ENCODE assay signal across 8 cellular contexts in the genomic region with DNA sequence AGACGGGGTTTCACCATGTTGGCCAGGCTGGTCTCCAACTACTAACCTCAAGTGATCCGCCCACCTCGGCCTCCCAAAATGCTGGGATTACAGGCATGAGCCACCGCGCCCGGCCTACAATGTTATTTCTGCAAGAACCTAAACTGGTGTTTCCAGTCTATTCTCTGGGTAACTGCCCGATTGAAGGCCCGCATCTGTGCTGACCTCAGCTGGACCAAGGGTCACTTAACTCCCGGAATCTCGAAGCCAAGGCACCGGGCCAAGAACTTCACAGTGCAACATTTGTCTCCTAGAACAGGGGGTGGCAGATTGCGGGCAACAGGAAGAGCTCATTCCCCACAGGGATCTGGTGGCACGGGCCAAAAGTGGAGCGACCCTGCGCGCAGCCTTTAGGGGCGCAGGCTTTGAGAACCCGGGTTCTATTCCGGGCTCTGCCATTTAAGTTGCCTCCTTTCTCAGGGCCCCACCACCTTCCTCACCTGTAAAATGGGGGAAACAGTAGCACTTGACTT. TPM values are rescaled to one million over a fixed set of nuclear protein-coding genes. Genes with fewer than 3 reads are reported as not detected.
DNase-seq lines count a peak whose midpoint lies in the region; ATAC-seq and TF ChIP-seq lines count a peak whose summit lies in the region.

No MANE protein-coding gene starts in this region.

- peak overlapping the region; percentile 71 to 98 (median 93) for H3K4me2 ChIP-seq in BLaER1 treated with 17β-estradiol and CSF1 and Interleukin-3, amounts not matched to agents 10 nM and 100 nM

- no peaks in the 10 kb centered on the region for H3K27me3 Mint-ChIP-seq in T-helper 1 cell treated with Interleukin-12 subunit alpha and Interleukin-12 subunit beta and Interleukin-4 antibody, amounts not matched to agents 30 μg/mL and 1 μg/mL, for 36 hours (ENCODE audit: low read depth)
- no peaks in the 10 kb centered on the region for H3K27me3 Mint-ChIP-seq in mesothelial cell of epicardium (ENCODE audit: low read depth)

- peaks cover 16 to 33% (median 22%) of the 10 kb centered on the region in 10 experiments for H3K4me1 ChIP-seq in BLaER1 treated with 17β-estradiol and CSF1 and Interleukin-3, amounts not matched to agents 10 nM and 100 nM
- peaks cover 8 to 17% of the 10 kb centered on the region in 2 donors for H3K4me1 ChIP-seq in thyroid gland

- H3K4me1 Mint-ChIP-seq in T-helper 1 cell treated with Interleukin-12 subunit alpha and Interleukin-12 subunit beta and Interleukin-4 antibody, amounts not matched to agents 30 μg/mL and 1 μg/mL, for 36 hours (ENCODE audit: low read depth): peaks cover 12% of the 10 kb centered on the region
- peaks cover 15% of the 10 kb centered on the region for H3K4me1 Mint-ChIP-seq in mesothelial cell of epicardium

- intact Hi-C loops in thyroid gland (cut with DNase I): no loop called here

- H3K27ac ChIP-seq in BLaER1 treated with 17β-estradiol and CSF1 and Interleukin-3, amounts not matched to agents 10 nM and 100 nM: peak overlapping the region in 10 of 11 experiments; percentile 49 to 86 (median 80); a peak in 19 of 22 replicates
- H3K27ac ChIP-seq in epithelial cell of prostate (peak overlapping the region; percentile 43), thyroid gland (peak overlapping the region; percentile 66 to 93 (median 85))

- H3K36me3 Mint-ChIP-seq in T-helper 1 cell treated with Interleukin-12 subunit alpha and Interleukin-12 subunit beta and Interleukin-4 antibody, amounts not matched to agents 30 μg/mL and 1 μg/mL, for 36 hours (ENCODE audit: low read depth): peaks cover 2% of the 10 kb centered on the region
- no peaks in the 10 kb centered on the region for H3K36me3 Mint-ChIP-seq in mesothelial cell of epicardium

- DNase-seq in HCEC 1CT: peak; percentile 34
- DNase-seq in epithelial cell of prostate (ENCODE audit: low read depth, low spot score): no peak
- DNase-seq in mesothelial cell of epicardium (ENCODE audit: low spot score in 2 of 2, unreplicated experiment in 2 of 2): no peak
- DNase-seq in thyroid gland: peak; percentile 97 to 98
- DNase-seq in NCI-H2107 treated with DMSO at 0.1 percent for 48 hours (lab: John Stamatoyannopoulos, UW; ENCODE audit: unreplicated experiment): no peak

- peaks cover 0 to 3% (median 0%) of the 10 kb centered on the region in 11 experiments; a peak in 2 of 22 replicates for H4K20me1 ChIP-seq in BLaER1 treated with 17β-estradiol and CSF1 and Interleukin-3, amounts not matched to agents 10 nM and 100 nM

- no peaks in the 10 kb centered on the region for H3K27me3 ChIP-seq in BLaER1 treated with 17β-estradiol and CSF1 and Interleukin-3, amounts not matched to agents 10 nM and 100 nM
- H3K27me3 ChIP-seq in thyroid gland: no peaks in the 10 kb centered on the region

- peak overlapping the region; percentile 79 to 89 (median 86); a peak in 21 of 22 replicates for H3K9ac ChIP-seq in BLaER1 treated with 17β-estradiol and CSF1 and Interleukin-3, amounts not matched to agents 10 nM and 100 nM

- peaks cover 6 to 8% (median 7%) of the 10 kb centered on the region in 11 experiments; a peak in 14 of 22 replicates for H3K9me3 ChIP-seq in BLaER1 treated with 17β-estradiol and CSF1 and Interleukin-3, amounts not matched to agents 10 nM and 100 nM (replicated peaks in 1 of 11)
- H3K9me3 ChIP-seq in thyroid gland: no peaks in the 10 kb centered on the region

- WGBS in thyroid gland, 2 donors: 3 to 20% methylated on average over 12 of the region's 19 CpGs

- TF ChIP-seq CTCF in mesothelial cell of epicardium (IDR thresholded peaks at IDR 0.05; ENCODE audit: unreplicated experiment): no peak
- TF ChIP-seq CTCF in thyroid gland (IDR thresholded peaks at IDR 0.05): no peak

- no peaks in the 10 kb centered on the region for H3K9me3 Mint-ChIP-seq in T-helper 1 cell treated with Interleukin-12 subunit alpha and Interleukin-12 subunit beta and Interleukin-4 antibody, amounts not matched to agents 30 μg/mL and 1 μg/mL, for 36 hours
- no peaks in the 10 kb centered on the region for H3K9me3 Mint-ChIP-seq in mesothelial cell of epicardium

- H3K4me3 ChIP-seq in BLaER1 treated with 17β-estradiol and CSF1 and Interleukin-3, amounts not matched to agents 10 nM and 100 nM: peak overlapping the region; percentile 79 to 95 (median 90)
- peak overlapping the region; percentile 9 to 75 (median 66) for H3K4me3 ChIP-seq in thyroid gland (replicated peaks in 1 of 3)

- TF ChIP-seq POLR2A in thyroid gland (IDR thresholded peaks at IDR 0.05): peak in 1 of 2 donors; percentile 24

- ATAC-seq in HG02884 (IDR thresholded peaks at IDR 0.05; ENCODE audit: unreplicated experiment): no peak

- peak overlapping the region; percentile 94 for H3K4me3 Mint-ChIP-seq in T-helper 1 cell treated with Interleukin-12 subunit alpha and Interleukin-12 subunit beta and Interleukin-4 antibody, amounts not matched to agents 30 μg/mL and 1 μg/mL, for 36 hours
- peak overlapping the region; percentile 86 for H3K4me3 Mint-ChIP-seq in mesothelial cell of epicardium

- peaks cover 9 to 34% (median 26%) of the 10 kb centered on the region in 11 experiments; a peak in 20 of 22 replicates for H3K36me3 ChIP-seq in BLaER1 treated with 17β-estradiol and CSF1 and Interleukin-3, amounts not matched to agents 10 nM and 100 nM
- H3K36me3 ChIP-seq in thyroid gland: no peaks in the 10 kb centered on the region

- H3K27ac Mint-ChIP-seq in T-helper 1 cell treated with Interleukin-12 subunit alpha and Interleukin-12 subunit beta and Interleukin-4 antibody, amounts not matched to agents 30 μg/mL and 1 μg/mL, for 36 hours: peak overlapping the region; percentile 26
- H3K27ac Mint-ChIP-seq in mesothelial cell of epicardium: peak overlapping the region; percentile 50

RNA-seq across cellular contexts. Expression of a gene that starts 0.8 kb away (rescaled TPM):
- total RNA-seq in mesothelial cell of epicardium (19.2 to 22.4 TPM (median 20.5 TPM) in 3 replicates), thyroid gland (100 to 1,000 TPM in 1 of 4 donors, 10 to 100 TPM in 3; 59.9 to 117 (median 82.7) TPM)

RNA-seq across cellular contexts. Expression of a gene that starts 15.0 kb away (rescaled TPM):
- total RNA-seq in mesothelial cell of epicardium (not detected in 3 replicates), thyroid gland (1 to 10 TPM in 1 of 4 donors, under 1 TPM in 2, not detected in 1; 0.40 to 1.4 (median 0.89) TPM)

RNA-seq across cellular contexts. Expression of a gene that starts 47.5 kb away (rescaled TPM):
- total RNA-seq in mesothelial cell of epicardium (18.2 to 19.3 TPM (median 18.4 TPM) in 3 replicates), thyroid gland (10 to 100 TPM; 16.7 to 28.3 (median 19.6) TPM)

RNA-seq across cellular contexts. Expression of a gene that starts 47.8 kb away (rescaled TPM):
- total RNA-seq in mesothelial cell of epicardium (59.0 to 61.0 TPM (median 59.1 TPM) in 3 replicates), thyroid gland (10 to 100 TPM; 31.3 to 34.5 (median 32.5) TPM)

Comparison
In these comparisons a context has a peak if more than half of its experiments do, and no peak if none do; other contexts are left out.
1. DNase-seq: peak in HCEC 1CT (single experiment) and thyroid gland (2 of 2); none in epithelial cell of prostate (single experiment), mesothelial cell of epicardium (0 of 2) and NCI-H2107 treated with DMSO at 0.1 percent for 48 hours (single experiment).
2. Peak in every context shown above with its lines, with median percentiles within 50 percentile points of each other: H3K27ac ChIP-seq.